ENCODE assay signal across 13 cellular contexts in genomic region chr21:33816148-33816547, GRCh38.
DNase-seq lines count a peak whose midpoint lies in the region; TF ChIP-seq lines count a peak whose summit lies in the region.
"Had no signal": no experiment of that assay in that cellular context is flagged by ENCODE, and none has a peak within 500 bp of the region (broad histone marks: within the 10 kb centered on the region; RNA-seq: fewer than 3 reads in every experiment).

No MANE protein-coding gene starts in this region.

- WGBS in endodermal cell (ENCODE audit: insufficient coverage in 1 of 2, insufficient read length in 1 of 2), 2 experiments: 97 to 100% methylated on average over 2 to 3 of the region's 3 CpGs

- DNase-seq in DMS79 (lab: John Stamatoyannopoulos, UW) (peak; percentile 51), DMS79 treated with DMSO at 0.1 percent for 48 hours (lab: John Stamatoyannopoulos, UW) (no peak), osteocyte (ENCODE audit: extremely low spot score, unreplicated experiment) (no peak), endodermal cell (no peak), T1000 (lab: John Stamatoyannopoulos, UW) (no peak), C1 segment of cervical spinal cord (lab: John Stamatoyannopoulos, UW) (no peak)
- DNase-seq: CD8-positive, alpha-beta T cell; COR-L47; DMS153 had no signal

- H3K27ac ChIP-seq in endodermal cell (ENCODE audit: low read depth, low read length): no peak overlapping the region
- H3K27ac ChIP-seq: 22Rv1, C4-2B had no signal

- H3K27ac Mint-ChIP-seq in brain (peak overlapping the region in 3 of 5 experiments; percentile 9 to 70 (median 9)), osteocyte (ENCODE audit: unreplicated experiment) (peak overlapping the region; percentile 64), endodermal cell (no peak overlapping the region)
- H3K27ac Mint-ChIP-seq: CD8-positive, alpha-beta T cell had no signal

- no peaks in the 10 kb centered on the region for H3K4me1 ChIP-seq in endodermal cell (ENCODE audit: control insufficient read depth, insufficient read depth, low read length)

- H3K27me3 Mint-ChIP-seq in brain: peaks cover 4% of the 10 kb centered on the region
- H3K27me3 Mint-ChIP-seq in osteocyte (ENCODE audit: unreplicated experiment): no peaks in the 10 kb centered on the region
- no peaks in the 10 kb centered on the region for H3K27me3 Mint-ChIP-seq in endodermal cell (ENCODE audit: insufficient read depth)

- H3K36me3 Mint-ChIP-seq in brain (peaks cover 70% of the 10 kb centered on the region), osteocyte (ENCODE audit: unreplicated experiment) (peaks cover 39% of the 10 kb centered on the region), endodermal cell (ENCODE audit: low read depth) (peaks cover 74% of the 10 kb centered on the region)
- H3K36me3 Mint-ChIP-seq: CD8-positive, alpha-beta T cell had no signal

- H3K9me3 Mint-ChIP-seq in brain: no peaks in the 10 kb centered on the region
- no peaks in the 10 kb centered on the region for H3K9me3 Mint-ChIP-seq in osteocyte (ENCODE audit: unreplicated experiment)
- no peaks in the 10 kb centered on the region for H3K9me3 Mint-ChIP-seq in endodermal cell
- H3K9me3 Mint-ChIP-seq: CD8-positive, alpha-beta T cell had no signal

- peaks cover 78% of the 10 kb centered on the region for H3K36me3 ChIP-seq in endodermal cell (ENCODE audit: control insufficient read depth, insufficient read depth, low read length)

- H3K27me3 ChIP-seq in endodermal cell (ENCODE audit: control insufficient read depth, insufficient read depth, low read length, poor library complexity, severe bottlenecking): no peaks in the 10 kb centered on the region

- TF ChIP-seq CTCF in brain (conservative IDR thresholded peaks at IDR 0.05) (no peak), osteocyte (IDR thresholded peaks at IDR 0.05) (no peak), endodermal cell (conservative IDR thresholded peaks at IDR 0.05) (no peak)

- no peak overlapping the region for H3K4me3 Mint-ChIP-seq in brain
- no peak overlapping the region for H3K4me3 Mint-ChIP-seq in osteocyte (ENCODE audit: unreplicated experiment)
- H3K4me3 Mint-ChIP-seq in endodermal cell: no peak overlapping the region
- H3K4me3 Mint-ChIP-seq: CD8-positive, alpha-beta T cell had no signal

- peaks cover 35% of the 10 kb centered on the region for H3K4me1 Mint-ChIP-seq in brain
- peaks cover 66% of the 10 kb centered on the region for H3K4me1 Mint-ChIP-seq in osteocyte (ENCODE audit: unreplicated experiment)
- H3K4me1 Mint-ChIP-seq in endodermal cell: peaks cover 19% of the 10 kb centered on the region

- no peak overlapping the region for H3K9ac ChIP-seq in endodermal cell (ENCODE audit: extremely low read depth, low read length, poor library complexity, severe bottlenecking)

- H3K9me3 ChIP-seq in endodermal cell (ENCODE audit: control insufficient read depth, low read length): no peaks in the 10 kb centered on the region

- no peak overlapping the region for H3K4me3 ChIP-seq in endodermal cell (ENCODE audit: low read length)
- H3K4me3 ChIP-seq: K562 had no signal
